11 cellular contexts compared by ENCODE assay signal in the genomic region with DNA sequence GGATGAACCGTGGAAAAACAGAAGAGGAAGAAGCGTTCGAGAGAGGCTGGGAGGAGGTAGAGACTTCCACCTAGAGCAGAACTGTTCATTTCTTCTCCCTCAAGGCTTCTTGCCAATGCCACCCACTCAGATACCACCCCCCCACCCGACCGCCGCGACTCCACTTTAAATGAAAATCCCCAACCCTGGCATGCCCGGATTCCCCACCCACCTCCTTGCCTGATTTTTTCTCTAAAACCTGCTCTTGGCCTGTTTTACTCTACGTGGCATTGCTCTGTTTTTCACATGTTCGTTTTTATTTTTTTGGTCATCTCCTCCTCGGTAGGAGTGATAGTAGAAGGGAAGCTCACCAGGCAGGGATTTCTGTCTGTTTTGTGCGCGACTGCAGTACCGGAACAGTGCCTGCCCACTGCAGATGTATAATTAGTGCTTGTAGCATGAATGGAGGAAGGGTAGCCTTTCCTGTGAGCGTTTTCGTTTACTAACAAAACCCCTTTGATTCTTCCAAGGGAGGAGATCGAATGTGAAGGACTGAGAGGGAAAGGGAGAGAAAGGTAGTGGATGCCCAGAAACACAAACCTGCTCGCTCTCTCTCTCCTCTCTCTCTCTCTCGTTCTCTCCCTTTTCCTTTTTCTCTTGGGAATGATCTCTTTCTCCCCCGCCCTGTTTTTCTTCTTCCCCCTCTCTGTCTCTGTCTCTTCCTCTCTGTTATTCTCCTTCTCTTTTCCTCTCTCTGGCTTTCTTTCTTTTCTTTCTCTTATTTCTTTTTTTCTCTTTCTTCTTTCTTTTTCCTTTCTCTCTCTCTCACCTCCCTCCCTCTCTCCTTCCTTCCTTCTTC. TPM values are rescaled to one million over a fixed set of nuclear protein-coding genes. Genes with fewer than 3 reads are reported as not detected.
DNase-seq lines count a peak whose midpoint lies in the region; ATAC-seq lines count a peak whose summit lies in the region.
"Had no signal": no experiment of that assay in that cellular context is flagged by ENCODE, and none has a peak within 500 bp of the region (broad histone marks: within the 10 kb centered on the region; RNA-seq: fewer than 3 reads in every experiment).

No MANE protein-coding gene starts in this region.

- no peak for ATAC-seq in activated T-cell treated with anti-CD3 and anti-CD28 coated beads, Interleukin-2, amount 50 U/mL, for 4 hours
- no peak for ATAC-seq in naive thymus-derived CD8-positive, alpha-beta T cell

- POLR2A ChIA-PET in naive thymus-derived CD8-positive, alpha-beta T cell (lab: Charles Lee), result no interaction called here

- H3K27me3 ChIP-seq in HUES6 (ENCODE audit: control insufficient read depth, insufficient read depth, low read length), result peaks cover 71% of the 10 kb centered on the region

- no peaks in the 10 kb centered on the region for H3K9me3 ChIP-seq in HUES6 (ENCODE audit: control insufficient read depth, insufficient read depth, low read depth, low read length)
- H3K9me3 ChIP-seq: spleen had no signal

- DNase-seq in SIG-M5 treated with dmso at 0.1 percent for 504 hours (lab: John Stamatoyannopoulos, UW; ENCODE audit: unreplicated experiment) (peak; percentile 70), SIG-M5 (lab: John Stamatoyannopoulos, UW) (no peak), AG08396 (ENCODE audit: low spot score) (no peak), SW 1271 (lab: John Stamatoyannopoulos, UW) (no peak), NCI-H345 treated with DMSO at 0.1 percent for 48 hours (lab: John Stamatoyannopoulos, UW; ENCODE audit: unreplicated experiment) (no peak)
- no peak for DNase-seq in activated T-cell treated with anti-CD3 and anti-CD28 coated beads, Interleukin-2, amount 50 U/mL, for 4 hours
- DNase-seq in naive thymus-derived CD8-positive, alpha-beta T cell, result peak in 1 of 10 donors; percentile 11
- DNase-seq: NCI-H2029 treated with DMSO at 0.1 percent for 48 hours, spleen, T1000 had no signal

- H3K9ac ChIP-seq in HUES6 (ENCODE audit: low read length), result peak overlapping the region; percentile 18

- no peaks in the 10 kb centered on the region for H3K9me3 Mint-ChIP-seq in activated T-cell treated with anti-CD3 and anti-CD28 coated beads, Interleukin-2, amount 50 U/mL, for 4 hours
- H3K9me3 Mint-ChIP-seq in naive thymus-derived CD8-positive, alpha-beta T cell, result no peaks in the 10 kb centered on the region

- no peak overlapping the region for H3K27ac ChIP-seq in HUES6 (ENCODE audit: low read depth, low read length)

- H3K27ac Mint-ChIP-seq in naive thymus-derived CD8-positive, alpha-beta T cell, result peak overlapping the region in 4 of 10 donors; percentile 23 to 53 (median 38)

- H3K4me1 ChIP-seq in HUES6 (ENCODE audit: control insufficient read depth, insufficient read depth, low read length), result peaks cover 21% of the 10 kb centered on the region; the same call in 1 of the 2 replicates

- H3K27me3 Mint-ChIP-seq in activated T-cell treated with anti-CD3 and anti-CD28 coated beads, Interleukin-2, amount 50 U/mL, for 4 hours (ENCODE audit: low read depth), result peaks cover 68% of the 10 kb centered on the region
- H3K27me3 Mint-ChIP-seq in naive thymus-derived CD8-positive, alpha-beta T cell, result peaks cover 41 to 73% (median 64%) of the 10 kb centered on the region in 5 donors

- H3K4me3 ChIP-seq in HUES6 (ENCODE audit: low read depth, low read length), result peak overlapping the region; percentile 62

- H3K36me3 Mint-ChIP-seq in activated T-cell treated with anti-CD3 and anti-CD28 coated beads, Interleukin-2, amount 50 U/mL, for 4 hours (ENCODE audit: insufficient read depth), result no peaks in the 10 kb centered on the region
- peaks cover 0 to 5% (median 0%) of the 10 kb centered on the region in 3 donors for H3K36me3 Mint-ChIP-seq in naive thymus-derived CD8-positive, alpha-beta T cell

- peaks cover 55% of the 10 kb centered on the region for H3K4me1 Mint-ChIP-seq in activated T-cell treated with anti-CD3 and anti-CD28 coated beads, Interleukin-2, amount 50 U/mL, for 4 hours (ENCODE audit: low read depth)
- peaks cover 34 to 56% (median 47%) of the 10 kb centered on the region in 4 donors for H3K4me1 Mint-ChIP-seq in naive thymus-derived CD8-positive, alpha-beta T cell

- no peaks in the 10 kb centered on the region for H3K36me3 ChIP-seq in HUES6 (ENCODE audit: control insufficient read depth, insufficient read depth, low read length)
- H3K36me3 ChIP-seq: spleen had no signal

- peak overlapping the region; percentile 85 for H3K4me3 Mint-ChIP-seq in activated T-cell treated with anti-CD3 and anti-CD28 coated beads, Interleukin-2, amount 50 U/mL, for 4 hours
- H3K4me3 Mint-ChIP-seq in naive thymus-derived CD8-positive, alpha-beta T cell, result peak overlapping the region; percentile 34 to 88 (median 74)

RNA-seq across cellular contexts. Expression of gene CD70, which starts 2.2 kb away (rescaled TPM):
- 10 to 100 TPM in 1 of 3 donors, 1 to 10 TPM in 2; 4.6 to 13.6 (median 6.6) TPM for total RNA-seq in activated T-cell treated with anti-CD3 and anti-CD28 coated beads, Interleukin-2, amount 50 U/mL, for 4 hours
- total RNA-seq in naive thymus-derived CD8-positive, alpha-beta T cell, result not detected
- under 1 TPM in 1 of 3 donors, not detected in 2; 0.90 TPM for polyA plus RNA-seq in naive thymus-derived CD8-positive, alpha-beta T cell

RNA-seq across cellular contexts. Expression of gene TNFSF9, which starts 57.9 kb away (rescaled TPM):
- total RNA-seq in activated T-cell treated with anti-CD3 and anti-CD28 coated beads, Interleukin-2, amount 50 U/mL, for 4 hours, result 1 to 10 TPM; 3.5 to 7.4 (median 3.8) TPM
- 1 to 10 TPM in 1 of 2 experiments, under 1 TPM in 1; 0.30 to 1.0 TPM for total RNA-seq in naive thymus-derived CD8-positive, alpha-beta T cell
- polyA plus RNA-seq in naive thymus-derived CD8-positive, alpha-beta T cell, result under 1 TPM in 2 of 3 donors, not detected in 1; 0.25 to 0.54 TPM

Comparison
In these comparisons a context has a peak if more than half of its experiments do, and no peak if none do; other contexts are left out.
1. RNA of gene CD70, which starts 2.2 kb away (total RNA-seq): 4.6 to 13.6 TPM in activated T-cell treated with anti-CD3 and anti-CD28 coated beads, Interleukin-2, amount 50 U/mL, for 4 hours; not detected in naive thymus-derived CD8-positive, alpha-beta T cell; every median in the first group is over 4 times any median in the second.